9 cellular contexts compared by ENCODE assay signal in the genomic region with DNA sequence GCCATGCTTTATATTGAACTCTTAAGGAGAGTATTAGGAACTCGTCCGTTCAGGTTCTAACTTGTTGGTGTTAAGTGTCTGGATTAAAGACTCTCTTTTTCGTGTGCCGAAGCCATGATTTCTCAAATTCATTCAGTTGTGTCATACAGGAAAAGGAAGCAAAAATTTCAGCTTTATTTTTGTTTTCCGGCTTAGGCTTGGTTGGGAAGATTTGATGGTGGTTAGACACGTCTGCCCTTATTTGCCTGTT. TPM values are rescaled to one million over a fixed set of nuclear protein-coding genes. Genes with fewer than 3 reads are reported as not detected.
DNase-seq lines count a peak whose midpoint lies in the region; ATAC-seq and TF ChIP-seq lines count a peak whose summit lies in the region.
"Had no signal": no experiment of that assay in that cellular context is flagged by ENCODE, and none has a peak within 500 bp of the region (broad histone marks: within the 10 kb centered on the region; RNA-seq: fewer than 3 reads in every experiment).

No MANE protein-coding gene starts in this region.

- H3K27ac ChIP-seq in MM.1S (ENCODE audit: low read length), result peak overlapping the region; percentile 73; the same call in 1 of the 2 replicates
- H3K27ac ChIP-seq in dorsolateral prefrontal cortex, result peak overlapping the region in 50 of 59 donors; percentile 2 to 87 (median 55)

- H3K36me3 Mint-ChIP-seq in naive thymus-derived CD8-positive, alpha-beta T cell, result peaks cover 0 to 15% (median 3%) of the 10 kb centered on the region in 3 donors

- peak overlapping the region; percentile 89 to 99 (median 96) for H3K27ac Mint-ChIP-seq in naive thymus-derived CD8-positive, alpha-beta T cell

- H4K20me1 ChIP-seq in MM.1S (ENCODE audit: insufficient read depth, low read length), result peaks cover 11% of the 10 kb centered on the region

- TF ChIP-seq CTCF in MM.1S (IDR thresholded peaks at IDR 0.05; ENCODE audit: low read length) (no peak), dorsolateral prefrontal cortex (IDR thresholded peaks at IDR 0.05 in 54 of 56, conservative IDR thresholded peaks at IDR 0.05 in 2 of 56; ENCODE audit: low read depth in 1 of 56, partially characterized antibody in 56 of 56) (no peak)

- peak overlapping the region; percentile 68 for H3K9ac ChIP-seq in ES-I3 (ENCODE audit: low read depth, low read length)
- peak overlapping the region; percentile 70 for H3K9ac ChIP-seq in MM.1S (ENCODE audit: low read length)

- no peak overlapping the region for H2AFZ ChIP-seq in MM.1S (ENCODE audit: low read length)

- peak; percentile 10 to 29 for ATAC-seq in naive thymus-derived CD8-positive, alpha-beta T cell
- ATAC-seq in HG03442 (IDR thresholded peaks at IDR 0.05; ENCODE audit: unreplicated experiment), result no peak
- ATAC-seq in HG03097 (IDR thresholded peaks at IDR 0.05; ENCODE audit: low FRiP score, unreplicated experiment), result no peak

- no peaks in the 10 kb centered on the region for H3K9me3 Mint-ChIP-seq in naive thymus-derived CD8-positive, alpha-beta T cell

- DNase-seq in MM.1S, result no peak
- DNase-seq in dorsolateral prefrontal cortex, result no peak
- DNase-seq in naive thymus-derived CD8-positive, alpha-beta T cell, result peak in 2 of 10 donors; percentile 40 to 41
- DNase-seq in NCI-H748 (lab: John Stamatoyannopoulos, UW; ENCODE audit: unreplicated experiment), result no peak
- DNase-seq in anterior cingulate cortex (lab: John Stamatoyannopoulos, UW), result no peak

- H3K4me3 ChIP-seq in MM.1S (ENCODE audit: low read length), result peak overlapping the region; percentile 76
- peak overlapping the region; percentile 41 to 88 (median 69) for H3K4me3 ChIP-seq in dorsolateral prefrontal cortex

- peaks cover 48% of the 10 kb centered on the region for H3K79me2 ChIP-seq in MM.1S (ENCODE audit: low read length)

- peaks cover 18% of the 10 kb centered on the region for H3F3A ChIP-seq in MM.1S (ENCODE audit: insufficient read depth, low read length)

- no peaks in the 10 kb centered on the region for H3K27me3 Mint-ChIP-seq in naive thymus-derived CD8-positive, alpha-beta T cell

- H3K27me3 ChIP-seq in MM.1S (replicated peaks; ENCODE audit: insufficient read depth, low read length) (no peaks in the 10 kb centered on the region), dorsolateral prefrontal cortex (no peaks in the 10 kb centered on the region)

- H3K9me3 ChIP-seq in ES-I3 (ENCODE audit: control insufficient read depth, insufficient read depth, low read length), result no peaks in the 10 kb centered on the region
- no peaks in the 10 kb centered on the region for H3K9me3 ChIP-seq in MM.1S (replicated peaks; ENCODE audit: insufficient read depth, low read length)

- POLR2A ChIA-PET in naive thymus-derived CD8-positive, alpha-beta T cell (lab: Charles Lee), result interaction anchor here (0.8 to 2.3 kb wide), 10 partner anchors 13 to 375 kb away, joined by 3 to 11 read pairs (median 6); a partner anchor contains a TSS

- H3K4me3 Mint-ChIP-seq in naive thymus-derived CD8-positive, alpha-beta T cell, result peak overlapping the region; percentile 86 to 98 (median 92)

- H3K4me2 ChIP-seq in MM.1S (ENCODE audit: low read depth, low read length), result peak overlapping the region; percentile 99

- H3K4me1 ChIP-seq in ES-I3 (ENCODE audit: insufficient read depth, low read length), result peaks cover 4% of the 10 kb centered on the region; the same call in 1 of the 2 replicates
- peaks cover 7% of the 10 kb centered on the region for H3K4me1 ChIP-seq in MM.1S (ENCODE audit: low read length)

- no peaks in the 10 kb centered on the region for H3K9me2 ChIP-seq in MM.1S (replicated peaks; ENCODE audit: insufficient read depth, low read length)

- intact Hi-C loops in dorsolateral prefrontal cortex (cut with DNase I), result loop anchor here (2.0 to 10.0 kb wide), 3 partner anchors 31 to 169 kb away; a partner anchor contains a TSS

- peaks cover 29 to 57% (median 47%) of the 10 kb centered on the region in 4 donors for H3K4me1 Mint-ChIP-seq in naive thymus-derived CD8-positive, alpha-beta T cell

- 0 out of 2 replicates have a peak, but pooled peaks cover 4% of the 10 kb centered on the region for H3K36me3 ChIP-seq in ES-I3 (ENCODE audit: insufficient read depth, low read length)
- H3K36me3 ChIP-seq in MM.1S (replicated peaks; ENCODE audit: insufficient read depth, low read length), result no peaks in the 10 kb centered on the region

RNA-seq across cellular contexts. Expression of a gene that starts 0.9 kb away (rescaled TPM):
- 100 to 1,000 TPM in 117 of 120 experiments, 10 to 100 TPM in 3; 69.5 to 175 (median 137) TPM for total RNA-seq in dorsolateral prefrontal cortex
- 10 to 100 TPM; 51.8 to 52.9 TPM for total RNA-seq in naive thymus-derived CD8-positive, alpha-beta T cell
- polyA plus RNA-seq in naive thymus-derived CD8-positive, alpha-beta T cell, result 1 to 10 TPM; 4.7 to 7.1 (median 6.7) TPM

RNA-seq across cellular contexts. Expression of a gene that starts 30.7 kb away (rescaled TPM):
- total RNA-seq in dorsolateral prefrontal cortex, result 100 to 1,000 TPM in 4 of 120 experiments, 10 to 100 TPM in 116; 61.5 to 125 (median 76.3) TPM
- total RNA-seq in naive thymus-derived CD8-positive, alpha-beta T cell, result 10 to 100 TPM; 39.3 to 42.0 TPM
- polyA plus RNA-seq in naive thymus-derived CD8-positive, alpha-beta T cell, result 10 to 100 TPM; 56.4 to 79.0 (median 68.3) TPM

RNA-seq across cellular contexts. Expression of a gene that starts 34.5 kb away (rescaled TPM):
- total RNA-seq in dorsolateral prefrontal cortex, result under 1 TPM in 1 of 120 experiments, not detected in 119; 0.35 TPM
- not detected for total RNA-seq in naive thymus-derived CD8-positive, alpha-beta T cell
- under 1 TPM; 0.29 to 0.60 (median 0.57) TPM for polyA plus RNA-seq in naive thymus-derived CD8-positive, alpha-beta T cell
- total RNA-seq: subcutaneous adipose tissue had no signal

Comparison
In these comparisons a context has a peak if more than half of its experiments do, and no peak if none do; other contexts are left out.
1. ATAC-seq: peak in naive thymus-derived CD8-positive, alpha-beta T cell (2 of 2); none in HG03442 (single experiment) and HG03097 (single experiment).